Comparison of ENCODE assay signal across 21 cellular contexts in the genomic region with DNA sequence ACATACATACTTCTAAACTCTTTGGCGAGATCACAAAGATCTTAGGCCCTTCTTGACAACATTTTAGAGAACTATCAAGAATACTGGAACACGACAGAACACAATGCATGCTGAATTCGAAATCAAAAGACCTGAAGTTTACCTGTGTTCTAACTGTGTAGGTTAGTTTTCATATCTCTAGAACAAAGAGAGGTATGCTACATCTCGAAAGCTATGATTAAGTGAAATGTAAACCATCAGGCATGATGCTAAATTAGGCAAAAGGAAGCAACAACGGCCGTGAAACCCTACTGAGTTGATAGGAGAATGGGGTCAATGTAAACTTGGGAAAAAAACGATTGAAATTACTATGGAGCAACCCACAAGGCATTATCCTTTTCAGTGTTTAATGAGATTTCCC. TPM values are rescaled to one million over a fixed set of nuclear protein-coding genes. Genes with fewer than 3 reads are reported as not detected.
DNase-seq lines count a peak whose midpoint lies in the region; ATAC-seq, FAIRE-seq and TF ChIP-seq lines count a peak whose summit lies in the region.
"Had no signal": no experiment of that assay in that cellular context is flagged by ENCODE, and none has a peak within 500 bp of the region (broad histone marks: within the 10 kb centered on the region; RNA-seq: fewer than 3 reads in every experiment).

No MANE protein-coding gene starts in this region.

- no peak overlapping the region for H2AFZ ChIP-seq in HepG2 (ENCODE audit: low read length)

- ATAC-seq in activated CD8-positive, alpha-beta memory T cell treated with anti-CD3 and anti-CD28 coated beads, Interleukin-2, amount 10 ng/mL, durations not matched to agents 7 days and 5 days = no peak
- ATAC-seq in stimulated activated effector memory CD8-positive, alpha-beta T cell treated with anti-CD3 and anti-CD28 coated beads, Interleukin-12 subunit alpha, Interleukin-12 subunit beta, amount 100 ng/mL, for 72 hours = peak; percentile 38
- ATAC-seq in GM18520 (IDR thresholded peaks at IDR 0.05; ENCODE audit: unreplicated experiment) = no peak
- no peak for ATAC-seq in HepG2
- ATAC-seq: left cardiac atrium, upper lobe of right lung had no signal

- WGBS in HepG2 (ENCODE audit: low lambda C conversion rate) = 2% methylated on average over 7 of the region's 7 CpGs

- H3K36me3 ChIP-seq in KOPT-K1 (ENCODE audit: insufficient read depth, low read length) (no peaks in the 10 kb centered on the region; the same call in 1 of the 2 replicates), Caco-2 (ENCODE audit: control insufficient read depth, insufficient read depth, low read length) (no peaks in the 10 kb centered on the region), HepG2 (replicated peaks in 1 of 2; ENCODE audit: control insufficient read depth in 1 of 2, insufficient read depth in 2 of 2, low read length in 2 of 2) (no peaks in the 10 kb centered on the region)
- H3K36me3 ChIP-seq: BLaER1 treated with 17β-estradiol and CSF1 and Interleukin-3, amounts not matched to agents 10 nM and 100 nM; neutrophil; upper lobe of right lung had no signal

- TF ChIP-seq RAD21 in HepG2 (CRISPR knock-in tag; IDR thresholded peaks at IDR 0.05) = no peak

- no peak overlapping the region for H3K9ac ChIP-seq in HepG2 (ENCODE audit: insufficient read depth, low read depth, low read length)
- H3K9ac ChIP-seq: BLaER1 treated with 17β-estradiol and CSF1 and Interleukin-3, amounts not matched to agents 10 nM and 100 nM had no signal

- no peak for DNase-seq in activated CD8-positive, alpha-beta memory T cell treated with anti-CD3 and anti-CD28 coated beads, Interleukin-2, amount 10 ng/mL, durations not matched to agents 7 days and 5 days
- no peak for DNase-seq in activated CD8-positive, alpha-beta memory T cell treated with anti-CD3 and anti-CD28 coated beads for 24 hours
- no peak for DNase-seq in stimulated activated effector memory CD8-positive, alpha-beta T cell treated with anti-CD3 and anti-CD28 coated beads, Interleukin-12 subunit alpha, Interleukin-12 subunit beta, amount 100 ng/mL, for 72 hours (ENCODE audit: low spot score in 2 of 2)
- DNase-seq in Caco-2 (no peak), HepG2 (ENCODE audit: low spot score) (no peak)
- DNase-seq: ACHN; activated CD4-positive, CD25-positive, alpha-beta regulatory T cell; effector CD8-positive, alpha-beta T cell; erythroblast; IMR-90; left cardiac atrium; NCI-H1092 treated with DMSO at 0.1 percent for 48 hours; NCI-H2029; NCI-H226; upper lobe of right lung had no signal

- TF ChIP-seq EP300 in HepG2 (IDR thresholded peaks at IDR 0.05; ENCODE audit: low read depth in 2 of 2, low read length in 2 of 2) = no peak
- TF ChIP-seq EP300 in HepG2 (CRISPR knock-in tag; IDR thresholded peaks at IDR 0.05; ENCODE audit: borderline replicate concordance) = no peak

- H3K27me3 ChIP-seq in Caco-2 (replicated peaks; ENCODE audit: control insufficient read depth, insufficient read depth, low read length) (no peaks in the 10 kb centered on the region), HepG2 (ENCODE audit: control insufficient read depth in 1 of 2, insufficient read depth in 2 of 2, low read length in 2 of 2) (no peaks in the 10 kb centered on the region)
- H3K27me3 ChIP-seq: BLaER1 treated with 17β-estradiol and CSF1 and Interleukin-3, amounts not matched to agents 10 nM and 100 nM; neutrophil; upper lobe of right lung had no signal

- H3K27ac ChIP-seq in KOPT-K1 (ENCODE audit: low read depth, low read length, poor library complexity, severe bottlenecking) (peak overlapping the region; percentile 90), HepG2 (ENCODE audit: extremely low read length, insufficient read depth, low read length) (no peak overlapping the region)
- H3K27ac ChIP-seq: BLaER1 treated with 17β-estradiol and CSF1 and Interleukin-3, amounts not matched to agents 10 nM and 100 nM; neutrophil; upper lobe of right lung had no signal

- H3K4me1 ChIP-seq in Caco-2 = peaks cover 2% of the 10 kb centered on the region; the same call in 1 of the 2 replicates
- H3K4me1 ChIP-seq in HepG2 (ENCODE audit: insufficient read depth, low read length) = no peaks in the 10 kb centered on the region
- H3K4me1 ChIP-seq: BLaER1 treated with 17β-estradiol and CSF1 and Interleukin-3, amounts not matched to agents 10 nM and 100 nM; upper lobe of right lung had no signal

- in situ Hi-C loops in HepG2 (cut with HindIII; ENCODE audit: extremely low pct_ligation_motif_present, low pct_unique_long_range_greater_than_20kb) = no loop called here

- H3K9me3 Mint-ChIP-seq in activated CD8-positive, alpha-beta memory T cell treated with anti-CD3 and anti-CD28 coated beads, Interleukin-2, amount 10 ng/mL, durations not matched to agents 7 days and 5 days (ENCODE audit: low read depth) = no peaks in the 10 kb centered on the region
- H3K9me3 Mint-ChIP-seq in activated naive CD8-positive, alpha-beta T cell (ENCODE audit: low read depth) = no peaks in the 10 kb centered on the region
- H3K9me3 Mint-ChIP-seq in stimulated activated effector memory CD8-positive, alpha-beta T cell treated with anti-CD3 and anti-CD28 coated beads, Interleukin-12 subunit alpha, Interleukin-12 subunit beta, amount 100 ng/mL, for 72 hours = no peaks in the 10 kb centered on the region
- no peaks in the 10 kb centered on the region for H3K9me3 Mint-ChIP-seq in Caco-2 (ENCODE audit: unreplicated experiment)

- no peak for FAIRE-seq in HepG2 (lab: Jason Lieb, UNC)
- FAIRE-seq: D721Med had no signal

- no peaks in the 10 kb centered on the region for H3K36me3 Mint-ChIP-seq in activated CD8-positive, alpha-beta memory T cell treated with anti-CD3 and anti-CD28 coated beads, Interleukin-2, amount 10 ng/mL, durations not matched to agents 7 days and 5 days
- H3K36me3 Mint-ChIP-seq in activated naive CD8-positive, alpha-beta T cell = no peaks in the 10 kb centered on the region
- H3K36me3 Mint-ChIP-seq in stimulated activated effector memory CD8-positive, alpha-beta T cell treated with anti-CD3 and anti-CD28 coated beads, Interleukin-12 subunit alpha, Interleukin-12 subunit beta, amount 100 ng/mL, for 72 hours = peaks cover 31% of the 10 kb centered on the region
- no peaks in the 10 kb centered on the region for H3K36me3 Mint-ChIP-seq in Caco-2 (ENCODE audit: insufficient read depth, unreplicated experiment)

- no peaks in the 10 kb centered on the region for H3K79me2 ChIP-seq in HepG2 (ENCODE audit: insufficient read depth, low read length)

- H3K9me3 ChIP-seq in KOPT-K1 (ENCODE audit: insufficient read depth, low read length, poor library complexity, severe bottlenecking) = no peaks in the 10 kb centered on the region
- H3K9me3 ChIP-seq in Caco-2 = no peaks in the 10 kb centered on the region
- H3K9me3 ChIP-seq in HepG2 (ENCODE audit: low read length) = no peaks in the 10 kb centered on the region
- H3K9me3 ChIP-seq: BLaER1 treated with 17β-estradiol and CSF1 and Interleukin-3, amounts not matched to agents 10 nM and 100 nM; neutrophil; upper lobe of right lung had no signal

- no peak overlapping the region for H3K4me3 Mint-ChIP-seq in activated CD8-positive, alpha-beta memory T cell treated with anti-CD3 and anti-CD28 coated beads, Interleukin-2, amount 10 ng/mL, durations not matched to agents 7 days and 5 days
- H3K4me3 Mint-ChIP-seq in activated naive CD8-positive, alpha-beta T cell = peak overlapping the region; percentile 33
- peak overlapping the region; percentile 55 for H3K4me3 Mint-ChIP-seq in stimulated activated effector memory CD8-positive, alpha-beta T cell treated with anti-CD3 and anti-CD28 coated beads, Interleukin-12 subunit alpha, Interleukin-12 subunit beta, amount 100 ng/mL, for 72 hours
- H3K4me3 Mint-ChIP-seq in Caco-2 (ENCODE audit: unreplicated experiment) = no peak overlapping the region

- H3K27ac Mint-ChIP-seq in activated CD8-positive, alpha-beta memory T cell treated with anti-CD3 and anti-CD28 coated beads, Interleukin-2, amount 10 ng/mL, durations not matched to agents 7 days and 5 days = peak overlapping the region; percentile 31
- peak overlapping the region; percentile 56 for H3K27ac Mint-ChIP-seq in activated naive CD8-positive, alpha-beta T cell
- peak overlapping the region; percentile 64 for H3K27ac Mint-ChIP-seq in stimulated activated effector memory CD8-positive, alpha-beta T cell treated with anti-CD3 and anti-CD28 coated beads, Interleukin-12 subunit alpha, Interleukin-12 subunit beta, amount 100 ng/mL, for 72 hours
- H3K27ac Mint-ChIP-seq in Caco-2 (ENCODE audit: unreplicated experiment) = no peak overlapping the region

- no peak for TF ChIP-seq CTCF in Caco-2 (IDR thresholded peaks at IDR 0.05; ENCODE audit: insufficient read depth in 1 of 2, low read depth in 1 of 2, low read length in 1 of 2, severe bottlenecking in 1 of 2, unreplicated experiment in 1 of 2)
- TF ChIP-seq CTCF in HepG2 (CRISPR knock-in tag; IDR thresholded peaks at IDR 0.05) = no peak

- CTCF ChIA-PET in activated CD8-positive, alpha-beta memory T cell treated with anti-CD3 and anti-CD28 coated beads, Interleukin-2, amount 10 ng/mL, durations not matched to agents 7 days and 5 days (lab: Charles Lee) = no interaction called here
- CTCF ChIA-PET in Caco-2 (lab: Charles Lee) (no interaction called here), HepG2 (lab: Yijun Ruan, JAX; ENCODE audit: low intra/inter-chr PET ratio, low total read pairs) (no interaction called here)

- H4K20me1 ChIP-seq in HepG2 (ENCODE audit: insufficient read depth, low read length) = no peaks in the 10 kb centered on the region
- H4K20me1 ChIP-seq: BLaER1 treated with 17β-estradiol and CSF1 and Interleukin-3, amounts not matched to agents 10 nM and 100 nM had no signal

- intact Hi-C loops in Caco-2 (cut with micrococcal nuclease; ENCODE audit: unreplicated experiment) (no loop called here), HepG2 (cut with micrococcal nuclease; ENCODE audit: unreplicated experiment) (no loop called here)

- POLR2A ChIA-PET in Caco-2 (lab: Charles Lee) (no interaction called here), HepG2 (lab: Yijun Ruan, JAX) (no interaction called here)

- BruUV-seq in Caco-2 (replicated peaks; lab: Mats Ljungman, UMichigan) (no TSS peak), HepG2 (replicated peaks; lab: Mats Ljungman, UMichigan) (no TSS peak)

- H3K4me1 Mint-ChIP-seq in activated CD8-positive, alpha-beta memory T cell treated with anti-CD3 and anti-CD28 coated beads, Interleukin-2, amount 10 ng/mL, durations not matched to agents 7 days and 5 days = peaks cover 12% of the 10 kb centered on the region
- H3K4me1 Mint-ChIP-seq in activated naive CD8-positive, alpha-beta T cell (ENCODE audit: low read depth) = peaks cover 25% of the 10 kb centered on the region
- H3K4me1 Mint-ChIP-seq in stimulated activated effector memory CD8-positive, alpha-beta T cell treated with anti-CD3 and anti-CD28 coated beads, Interleukin-12 subunit alpha, Interleukin-12 subunit beta, amount 100 ng/mL, for 72 hours = peaks cover 22% of the 10 kb centered on the region
- peaks cover 16% of the 10 kb centered on the region for H3K4me1 Mint-ChIP-seq in Caco-2 (ENCODE audit: low read depth, unreplicated experiment)

- H3K27me3 Mint-ChIP-seq in activated CD8-positive, alpha-beta memory T cell treated with anti-CD3 and anti-CD28 coated beads, Interleukin-2, amount 10 ng/mL, durations not matched to agents 7 days and 5 days = no peaks in the 10 kb centered on the region
- no peaks in the 10 kb centered on the region for H3K27me3 Mint-ChIP-seq in activated naive CD8-positive, alpha-beta T cell
- H3K27me3 Mint-ChIP-seq in Caco-2 (ENCODE audit: insufficient read depth, unreplicated experiment) = no peaks in the 10 kb centered on the region

- no peak for TF ChIP-seq POLR2A in HepG2 (IDR thresholded peaks at IDR 0.05; ENCODE audit: insufficient read depth in 1 of 2, low read depth in 2 of 2, low read length in 2 of 2)

- H3K4me3 ChIP-seq in Caco-2 (ENCODE audit: low read depth, low read length) = no peak overlapping the region
- H3K4me3 ChIP-seq in HepG2 (replicated peaks in 1 of 3; ENCODE audit: insufficient read depth in 1 of 3, low read depth in 2 of 3, low read length in 3 of 3) = no peak overlapping the region
- H3K4me3 ChIP-seq: BLaER1 treated with 17β-estradiol and CSF1 and Interleukin-3, amounts not matched to agents 10 nM and 100 nM; upper lobe of right lung had no signal

- H3K4me2 ChIP-seq in HepG2 (ENCODE audit: low read depth, low read length) = no peak overlapping the region
- H3K4me2 ChIP-seq: BLaER1 treated with 17β-estradiol and CSF1 and Interleukin-3, amounts not matched to agents 10 nM and 100 nM had no signal

RNA-seq across cellular contexts. Expression of gene IKZF2, which starts 43.7 kb away (rescaled TPM):
- 10 to 100 TPM; 14.7 to 41.4 TPM for total RNA-seq in activated CD8-positive, alpha-beta memory T cell treated with anti-CD3 and anti-CD28 coated beads, Interleukin-2, amount 10 ng/mL, durations not matched to agents 7 days and 5 days
- 13.3 and 14.2 TPM in 2 replicates for total RNA-seq in Caco-2 (2022)
- total RNA-seq in HepG2 (2016; rRNA removed; fragmentation: Illumina TruSeq; extraction: Trizol) = 0.60 and 0.86 TPM in 2 replicates
- under 0.01 and 0.26 TPM in 2 replicates for total RNA-seq in HepG2 (2016; cell fraction: cytosol; rRNA removed; fragmentation: Illumina TruSeq; extraction: Trizol; ENCODE audit: low read depth)
- 0.83 and 0.97 TPM in 2 replicates for total RNA-seq in HepG2 (2016; cell fraction: insoluble cytoplasmic fraction; rRNA removed; fragmentation: Illumina TruSeq; extraction: Trizol)
- total RNA-seq in HepG2 (2016; cell fraction: membrane; rRNA removed; fragmentation: Illumina TruSeq; extraction: Trizol) = 0.22 and 0.28 TPM in 2 replicates
- 1.8 and 2.1 TPM in 2 replicates for total RNA-seq in HepG2 (2016; cell fraction: nucleus; rRNA removed; fragmentation: Illumina TruSeq; extraction: Trizol)
- 0.18 and 0.35 TPM in 2 replicates for polyA plus RNA-seq in HepG2 (2011; rRNA removed)
- 0.13 and 0.22 TPM in 2 replicates for polyA plus RNA-seq in HepG2 (2011; cell fraction: cytosol; rRNA removed)
- 0.13 and 0.45 TPM in 2 replicates for polyA plus RNA-seq in HepG2 (2011; cell fraction: nucleus; rRNA removed)
- 0.09 and 0.27 TPM in 2 replicates for polyA plus RNA-seq in HepG2 (2012)
- 0.09 and 0.10 TPM in 2 replicates for polyA plus RNA-seq in HepG2 (2016; cell fraction: cytosol; fragmentation: Illumina TruSeq; extraction: Trizol; ENCODE audit: low read depth)
- 0.30 and 0.37 TPM in 2 replicates for polyA plus RNA-seq in HepG2 (2016; cell fraction: insoluble cytoplasmic fraction; fragmentation: Illumina TruSeq; extraction: Trizol; ENCODE audit: low read depth)
- polyA plus RNA-seq in HepG2 (2016; cell fraction: membrane; fragmentation: Illumina TruSeq; extraction: Trizol; ENCODE audit: low read depth) = 0.06 and 0.23 TPM in 2 replicates
- 0.15 and 0.36 TPM in 2 replicates for polyA plus RNA-seq in HepG2 (2016; cell fraction: nucleus; fragmentation: Illumina TruSeq; extraction: Trizol; ENCODE audit: insufficient read depth, low read depth)
- polyA minus RNA-seq in HepG2 (2011; rRNA and poly(A)+ RNA removed; ENCODE audit: low replicate concordance) = 1.7 and 5.0 TPM in 2 replicates
- polyA minus RNA-seq in HepG2 (2011; cell fraction: cytosol; rRNA and poly(A)+ RNA removed) = 0.88 and 0.99 TPM in 2 replicates
- 1.7 and 3.2 TPM in 2 replicates for polyA minus RNA-seq in HepG2 (2011; cell fraction: nucleus; rRNA and poly(A)+ RNA removed)

Comparison
In these comparisons a context has a peak if more than half of its experiments do, and no peak if none do; other contexts are left out.
1. H3K4me3 Mint-ChIP-seq: peak in activated naive CD8-positive, alpha-beta T cell (single experiment) and stimulated activated effector memory CD8-positive, alpha-beta T cell treated with anti-CD3 and anti-CD28 coated beads, Interleukin-12 subunit alpha, Interleukin-12 subunit beta, amount 100 ng/mL, for 72 hours (single experiment); none in activated CD8-positive, alpha-beta memory T cell treated with anti-CD3 and anti-CD28 coated beads, Interleukin-2, amount 10 ng/mL, durations not matched to agents 7 days and 5 days (single experiment) and Caco-2 (single experiment).